Comparison of ENCODE assay signal across 1 cellular context in the genomic region with DNA sequence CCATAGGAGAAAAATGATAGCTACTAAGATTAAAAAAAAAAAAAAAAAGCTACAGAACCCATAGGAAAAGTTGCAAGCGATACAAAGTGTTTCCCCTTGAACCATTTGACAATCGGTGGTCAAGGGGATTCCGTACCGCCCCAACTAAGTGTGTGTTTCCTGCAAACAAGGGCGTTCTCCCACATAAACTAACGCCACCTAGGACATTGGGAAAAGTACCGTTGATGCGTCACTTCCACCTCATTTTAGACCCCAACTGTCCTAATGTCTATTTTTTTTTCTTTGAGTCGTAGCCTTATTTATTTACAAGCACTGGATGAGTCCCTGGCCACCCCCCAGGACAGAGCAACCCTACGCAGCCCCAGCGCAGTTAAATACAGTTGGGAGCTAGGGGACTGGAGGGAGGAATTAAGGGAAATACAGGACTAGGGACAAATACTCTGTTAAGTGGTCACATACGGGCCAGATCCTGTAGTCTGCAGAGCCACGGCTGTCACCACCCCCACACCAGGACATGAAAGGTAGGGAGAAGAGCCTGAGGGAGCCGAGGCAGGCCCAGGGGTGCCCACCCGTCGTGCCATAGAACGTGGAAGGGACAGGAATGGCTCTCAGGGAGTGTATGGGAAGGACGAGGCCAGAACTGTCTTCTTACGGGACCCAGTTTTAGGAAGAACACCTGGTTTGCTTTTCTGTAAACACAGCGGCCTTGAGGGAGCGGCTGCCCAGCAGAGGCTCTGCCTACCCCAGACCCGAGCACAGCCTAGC.
TF ChIP-seq lines count a peak whose summit lies in the region.

No MANE protein-coding gene starts in this region.

TF ChIP-seq in HepG2, 621 proteins besides CTCF, POLR2A, EP300 and RAD21:
- no peak for TF ChIP-seq ZNF713 (CRISPR knock-in tag; IDR thresholded peaks at IDR 0.05)
- no peak for TF ChIP-seq ZBTB42 (CRISPR knock-in tag; IDR thresholded peaks at IDR 0.05)
- no peak for TF ChIP-seq ZFX (CRISPR knock-in tag; IDR thresholded peaks at IDR 0.05; ENCODE audit: low read depth)
